Comparison of ENCODE assay signal across 17 cellular contexts in the genomic region with DNA sequence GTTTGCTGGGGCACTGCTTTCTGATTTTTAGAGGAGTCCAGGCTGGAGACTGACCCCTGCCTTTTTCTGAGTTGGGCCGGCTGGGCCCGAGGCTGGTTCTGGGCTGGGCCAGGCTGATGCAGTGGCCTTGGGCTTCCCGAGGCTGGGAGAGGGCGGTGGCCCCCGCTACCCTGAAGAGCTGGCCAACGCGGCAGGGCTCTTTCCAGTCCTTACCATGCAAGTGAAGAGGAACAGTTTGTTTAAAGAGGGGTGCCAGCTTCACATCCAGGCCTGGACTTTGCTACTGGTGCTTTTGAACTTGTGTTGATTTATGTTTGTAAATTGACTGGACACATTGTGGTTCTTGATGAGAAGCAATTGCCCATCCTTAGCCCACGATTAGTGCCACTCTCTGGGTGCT.
"Had no signal": no experiment of that assay in that cellular context is flagged by ENCODE, and none has a peak within 500 bp of the region (broad histone marks: within the 10 kb centered on the region; RNA-seq: fewer than 3 reads in every experiment).

No MANE protein-coding gene starts in this region.

- H3K27ac ChIP-seq: colonic mucosa, pancreas had no signal

- H3K9me3 Mint-ChIP-seq: activated naive CD4-positive, alpha-beta T cell treated with anti-CD3 and anti-CD28 coated beads for 36 hours; activated T-cell treated with anti-CD3 and anti-CD28 coated beads, Interleukin-2, amount 50 U/mL, for 4 hours; central memory CD8-positive, alpha-beta T cell; natural killer cell; stimulated activated memory B cell treated with anti-CD40 and anti-IgM and Interleukin-4, amounts not matched to agents 10 μg/mL and 1 μg/mL and 100 μg/mL, for 72 hours had no signal

- H3K9me3 ChIP-seq: colonic mucosa, left lung, pancreas, spleen had no signal

- H3K4me1 Mint-ChIP-seq: central memory CD8-positive, alpha-beta T cell had no signal

- H3K27ac Mint-ChIP-seq: activated naive CD4-positive, alpha-beta T cell treated with anti-CD3 and anti-CD28 coated beads for 36 hours; brain; stimulated activated memory B cell treated with anti-CD40 and anti-IgM and Interleukin-4, amounts not matched to agents 10 μg/mL and 1 μg/mL and 100 μg/mL, for 72 hours had no signal

- ATAC-seq: activated T-cell treated with anti-CD3 and anti-CD28 coated beads, Interleukin-2, amount 50 U/mL, for 4 hours; left lung; natural killer cell; stimulated activated memory B cell treated with anti-CD40 and anti-IgM and Interleukin-4, amounts not matched to agents 10 μg/mL and 1 μg/mL and 100 μg/mL, for 72 hours had no signal

- H3K36me3 ChIP-seq: colonic mucosa, left lung, pancreas, spleen had no signal

- H3K4me3 ChIP-seq: colonic mucosa, left lung, pancreas, spleen had no signal

- H3K27me3 ChIP-seq: colonic mucosa, left lung, pancreas, spleen had no signal

- DNase-seq: activated CD4-positive, alpha-beta T cell treated with anti-CD3 and anti-CD28 coated beads, Interleukin-2, amount 50 U/mL, for 1 hour; activated CD8-positive, alpha-beta memory T cell treated with anti-CD3 and anti-CD28 coated beads, Interleukin-2, amount 50 U/mL, for 4 hours; activated naive CD4-positive, alpha-beta T cell treated with anti-CD3 and anti-CD28 coated beads for 36 hours; activated T-cell treated with anti-CD3 and anti-CD28 coated beads, Interleukin-2, amount 50 U/mL, for 4 hours; anterior cingulate cortex; colonic mucosa; erythroblast; foreskin melanocyte; mesenchymal stem cell; natural killer cell; spleen; stimulated activated CD4-positive, alpha-beta T cell treated with anti-CD3 and anti-CD28 coated beads, Interleukin-4, amount 100 ng/mL, for 4 hours had no signal

- H3K4me3 Mint-ChIP-seq: activated naive CD4-positive, alpha-beta T cell treated with anti-CD3 and anti-CD28 coated beads for 36 hours; activated T-cell treated with anti-CD3 and anti-CD28 coated beads, Interleukin-2, amount 50 U/mL, for 4 hours; brain; central memory CD8-positive, alpha-beta T cell; natural killer cell; stimulated activated memory B cell treated with anti-CD40 and anti-IgM and Interleukin-4, amounts not matched to agents 10 μg/mL and 1 μg/mL and 100 μg/mL, for 72 hours had no signal

- H3K36me3 Mint-ChIP-seq: natural killer cell; stimulated activated memory B cell treated with anti-CD40 and anti-IgM and Interleukin-4, amounts not matched to agents 10 μg/mL and 1 μg/mL and 100 μg/mL, for 72 hours had no signal

- H3K4me1 ChIP-seq: colonic mucosa had no signal
